In genomic region chr6:154358019-154358545, GRCh38 we compare ENCODE assay signal across 27 cellular contexts. TPM values are rescaled to one million over a fixed set of nuclear protein-coding genes. Genes with fewer than 3 reads are reported as not detected.
DNase-seq lines count a peak whose midpoint lies in the region; ATAC-seq and TF ChIP-seq lines count a peak whose summit lies in the region.
"Had no signal": no experiment of that assay in that cellular context is flagged by ENCODE, and none has a peak within 500 bp of the region (broad histone marks: within the 10 kb centered on the region; RNA-seq: fewer than 3 reads in every experiment).

No MANE protein-coding gene starts in this region.

- peak overlapping the region; percentile 46 for H3K27ac Mint-ChIP-seq in memory B cell

- peaks cover 40% of the 10 kb centered on the region for H3K4me1 Mint-ChIP-seq in memory B cell

- no peak overlapping the region for H3K4ac ChIP-seq in IMR-90 (ENCODE audit: low read depth, low read length)

- H2BK5ac ChIP-seq in IMR-90 (ENCODE audit: low read depth, low read length, poor library complexity, severe bottlenecking), result no peak overlapping the region

- peaks cover 2% of the 10 kb centered on the region for H3K27me3 Mint-ChIP-seq in memory B cell

- H2AK5ac ChIP-seq in IMR-90 (ENCODE audit: low read depth, low read length), result peak overlapping the region; percentile 13; the same call in 1 of the 2 replicates

- DNase-seq in IMR-90 (peak; percentile 31), SJSA1 (ENCODE audit: low read depth in 1 of 2, low spot score in 2 of 2) (peak; percentile 54 to 70), memory B cell (ENCODE audit: low spot score in 2 of 2) (no peak), superior temporal gyrus (ENCODE audit: extremely low spot score) (peak; percentile 42), HEK293T (ENCODE audit: extremely low spot score) (no peak), SW 1271 (lab: John Stamatoyannopoulos, UW) (no peak), Right ventricle myocardium superior (no peak)
- DNase-seq: AML-193; C1 segment of cervical spinal cord; CD8-positive, alpha-beta memory T cell; DMS 273 treated with DMSO at 0.1 percent for 48 hours; DMS79; EL; GDM1; GOT3; NCI-H1694; NCI-H2081; NCI-H2227 treated with DMSO at 0.1 percent for 48 hours; NCI-H526 treated with DMSO at 0.1 percent for 48 hours; RPMI8226; SHP77 treated with DMSO at 0.1 percent for 48 hours had no signal

- H3K36me3 Mint-ChIP-seq in memory B cell, result no peaks in the 10 kb centered on the region

- H3K4me3 ChIP-seq in IMR-90 (ENCODE audit: insufficient read depth, low read depth, low read length) (no peak overlapping the region), SJSA1 (no peak overlapping the region)
- H3K4me3 ChIP-seq: A549, GM12878, SK-N-MC had no signal

- H3K9me3 ChIP-seq in IMR-90 (ENCODE audit: control insufficient read depth, insufficient read depth, low read length) (no peaks in the 10 kb centered on the region), SJSA1 (replicated peaks) (no peaks in the 10 kb centered on the region)
- H3K9me3 ChIP-seq: A549 had no signal

- in situ Hi-C loops in IMR-90 (cut with MboI; ENCODE audit: low sequenced_read_pairs), result no loop called here

- no peak overlapping the region; the same call in 1 of the 2 replicates for H3K18ac ChIP-seq in IMR-90 (ENCODE audit: low read depth, low read length)

- H4K5ac ChIP-seq in IMR-90 (ENCODE audit: low read depth, low read length), result no peak overlapping the region

- H3K79me1 ChIP-seq in IMR-90 (ENCODE audit: low read depth in 1 of 2, low read length in 2 of 2), result no peaks in the 10 kb centered on the region

- TF ChIP-seq POLR2A in IMR-90 (IDR thresholded peaks at IDR 0.05; ENCODE audit: low read depth, low read length), result no peak

- no peaks in the 10 kb centered on the region for H3K27me3 ChIP-seq in IMR-90 (ENCODE audit: control insufficient read depth, insufficient read depth, low read length)
- H3K27me3 ChIP-seq in SJSA1 (replicated peaks), result no peaks in the 10 kb centered on the region

- H3K9me1 ChIP-seq in IMR-90 (ENCODE audit: insufficient read depth, low read length), result no peaks in the 10 kb centered on the region

- H2BK15ac ChIP-seq in IMR-90 (ENCODE audit: low read depth, low read length), result 0 out of 3 replicates have a peak overlapping the region, but pooled peaks have one; percentile 54

- no peak overlapping the region for H2AFZ ChIP-seq in IMR-90 (replicated peaks; ENCODE audit: low read length, poor library complexity)

- no peak overlapping the region for H3K4me3 Mint-ChIP-seq in memory B cell
- H3K4me3 Mint-ChIP-seq: CD8-positive, alpha-beta memory T cell had no signal

- dilution Hi-C loops in IMR-90 (cut with HindIII; ENCODE audit: low sequenced_read_pairs, unreplicated experiment), result loop anchor here (25.0 kb wide), 1 partner anchor 196 kb away; no protein-coding TSS in a partner anchor

- no peak overlapping the region for H3K9ac ChIP-seq in IMR-90 (ENCODE audit: low read depth, low read length)

- peaks cover 8% of the 10 kb centered on the region for H3K9me3 Mint-ChIP-seq in memory B cell
- H3K9me3 Mint-ChIP-seq: CD8-positive, alpha-beta memory T cell had no signal

- intact Hi-C loops in IMR-90 (cut with micrococcal nuclease), result no loop called here
- intact Hi-C loops in Right ventricle myocardium superior (cut with DNase I), result no loop called here

- no peak overlapping the region for H3K14ac ChIP-seq in IMR-90 (replicated peaks; ENCODE audit: low read depth, low read length)

- no peak overlapping the region for H4K91ac ChIP-seq in IMR-90 (ENCODE audit: insufficient read depth, low read depth, low read length)

- no peak overlapping the region for H3K4me2 ChIP-seq in IMR-90 (ENCODE audit: low read depth, low read length)
- H3K4me2 ChIP-seq: A549 had no signal

- H3K4me1 ChIP-seq in IMR-90 (ENCODE audit: control insufficient read depth, insufficient read depth, low read length), result peaks cover 5% of the 10 kb centered on the region
- H3K4me1 ChIP-seq in SJSA1 (replicated peaks), result peaks cover 12% of the 10 kb centered on the region
- H3K4me1 ChIP-seq: A549 had no signal

- ATAC-seq in IMR-90 (ENCODE audit: low read depth) (peak; percentile 19; the same call in 1 of the 2 replicates), memory B cell (ENCODE audit: low read depth) (no peak), HG02852 (IDR thresholded peaks at IDR 0.05; ENCODE audit: unreplicated experiment) (no peak), Right ventricle myocardium superior (ENCODE audit: poor library complexity) (no peak)
- ATAC-seq: A549, GM12878, HCT116 had no signal

- no peak overlapping the region for H2BK120ac ChIP-seq in IMR-90 (ENCODE audit: low read depth, low read length)

- no peak overlapping the region for H3K23ac ChIP-seq in IMR-90 (ENCODE audit: low read depth, low read length)

- no peak for TF ChIP-seq RAD21 in IMR-90 (IDR thresholded peaks at IDR 0.05; ENCODE audit: low read length)

- CTCF ChIA-PET in IMR-90 (lab: Yijun Ruan, JAX) (no interaction called here), HEK293T (lab: Yijun Ruan, JAX) (no interaction called here)

- no peak overlapping the region for H4K8ac ChIP-seq in IMR-90 (ENCODE audit: low read depth in 2 of 2, low read length in 2 of 2)

- H2BK20ac ChIP-seq in IMR-90 (ENCODE audit: low read depth, low read length), result no peak overlapping the region

- H3K27ac ChIP-seq in IMR-90 (ENCODE audit: insufficient read depth, low read length) (no peak overlapping the region), SJSA1 (peak overlapping the region; percentile 52)
- H3K27ac ChIP-seq: A549, SK-N-MC had no signal

- no TSS peak for BruUV-seq in IMR-90 (replicated peaks; lab: Mats Ljungman, UMichigan)

- no peaks in the 10 kb centered on the region for H3K36me3 ChIP-seq in IMR-90 (ENCODE audit: control insufficient read depth, insufficient read depth, low read length)
- no peaks in the 10 kb centered on the region for H3K36me3 ChIP-seq in SJSA1

- POLR2A ChIA-PET in IMR-90 (lab: Charles Lee; ENCODE audit: unreplicated experiment) (no interaction called here), HEK293T (lab: Yijun Ruan, JAX) (no interaction called here)

- H4K20me1 ChIP-seq in IMR-90 (ENCODE audit: insufficient read depth, low read length), result no peaks in the 10 kb centered on the region

- no peak overlapping the region for H3K56ac ChIP-seq in IMR-90 (ENCODE audit: extremely low read depth, insufficient read depth, low read length)

- WGBS in IMR-90 (ENCODE audit: extremely low coverage in 2 of 2, insufficient read length in 1 of 2), 2 experiments, result no CpG with 5 or more reads among the region's 5 CpGs

- TF ChIP-seq CTCF in IMR-90 (conservative IDR thresholded peaks at IDR 0.05; ENCODE audit: low read depth, low read length), result no peak

- H2AK9ac ChIP-seq in IMR-90 (replicated peaks; ENCODE audit: low read depth, low read length, poor library complexity), result no peak overlapping the region

TF ChIP-seq in IMR-90, 13 proteins besides CTCF, POLR2A, EP300 and RAD21 (continues in another document):
- TF ChIP-seq SMC3 (IDR thresholded peaks at IDR 0.05; ENCODE audit: low read depth, low read length), result no peak
- TF ChIP-seq, protein P1, sequence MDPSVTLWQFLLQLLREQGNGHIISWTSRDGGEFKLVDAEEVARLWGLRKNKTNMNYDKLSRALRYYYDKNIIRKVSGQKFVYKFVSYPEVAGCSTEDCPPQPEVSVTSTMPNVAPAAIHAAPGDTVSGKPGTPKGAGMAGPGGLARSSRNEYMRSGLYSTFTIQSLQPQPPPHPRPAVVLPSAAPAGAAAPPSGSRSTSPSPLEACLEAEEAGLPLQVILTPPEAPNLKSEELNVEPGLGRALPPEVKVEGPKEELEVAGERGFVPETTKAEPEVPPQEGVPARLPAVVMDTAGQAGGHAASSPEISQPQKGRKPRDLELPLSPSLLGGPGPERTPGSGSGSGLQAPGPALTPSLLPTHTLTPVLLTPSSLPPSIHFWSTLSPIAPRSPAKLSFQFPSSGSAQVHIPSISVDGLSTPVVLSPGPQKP (IDR thresholded peaks at IDR 0.05; ENCODE audit: borderline replicate concordance, low read depth, low read length), result no peak
- TF ChIP-seq NFE2L2 (IDR thresholded peaks at IDR 0.05; ENCODE audit: low read depth, low read length), result no peak
- TF ChIP-seq CHD1 (IDR thresholded peaks at IDR 0.05; ENCODE audit: low read depth, low read length), result no peak
- TF ChIP-seq RFX5 (IDR thresholded peaks at IDR 0.05; ENCODE audit: low read depth, low read length), result no peak

TF ChIP-seq in HEK293T, 16 proteins besides CTCF, POLR2A, EP300 and RAD21:
- TF ChIP-seq FOXA1 (IDR thresholded peaks at IDR 0.05) (no peak), ELF4 (IDR thresholded peaks at IDR 0.05) (no peak), CTBP1 (IDR thresholded peaks at IDR 0.05; ENCODE audit: borderline replicate concordance) (no peak), ZNF384 (IDR thresholded peaks at IDR 0.05) (no peak), L3MBTL2 (conservative IDR thresholded peaks at IDR 0.05) (no peak), NFRKB (IDR thresholded peaks at IDR 0.05) (no peak), BHLHE40 (IDR thresholded peaks at IDR 0.05; ENCODE audit: borderline replicate concordance) (no peak)
- TF ChIP-seq, protein P2, sequence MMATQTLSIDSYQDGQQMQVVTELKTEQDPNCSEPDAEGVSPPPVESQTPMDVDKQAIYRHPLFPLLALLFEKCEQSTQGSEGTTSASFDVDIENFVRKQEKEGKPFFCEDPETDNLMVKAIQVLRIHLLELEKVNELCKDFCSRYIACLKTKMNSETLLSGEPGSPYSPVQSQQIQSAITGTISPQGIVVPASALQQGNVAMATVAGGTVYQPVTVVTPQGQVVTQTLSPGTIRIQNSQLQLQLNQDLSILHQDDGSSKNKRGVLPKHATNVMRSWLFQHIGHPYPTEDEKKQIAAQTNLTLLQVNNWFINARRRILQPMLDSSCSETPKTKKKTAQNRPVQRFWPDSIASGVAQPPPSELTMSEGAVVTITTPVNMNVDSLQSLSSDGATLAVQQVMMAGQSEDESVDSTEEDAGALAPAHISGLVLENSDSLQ (IDR thresholded peaks at IDR 0.05), result no peak

RNA-seq across cellular contexts. Expression of gene IPCEF1, which starts 1.5 kb away (rescaled TPM):
- total RNA-seq in IMR-90 (2012; rRNA removed) (under 0.01 TPM in 2 replicates), Right ventricle myocardium superior (1.3 TPM)
- 0.03 and 0.07 TPM in 2 replicates for polyA plus RNA-seq in IMR-90 (2012; rRNA removed)
- not detected in 2 replicates for polyA plus RNA-seq in IMR-90 (2012; cell fraction: cytosol; rRNA removed)
- 0.02 and 0.14 TPM in 2 replicates for polyA plus RNA-seq in IMR-90 (2012; cell fraction: nucleus; rRNA removed; ENCODE audit: low replicate concordance)
- 0.11 and 0.63 TPM in 2 replicates for total RNA-seq in SJSA1 (2014; rRNA removed; shearing (Covaris generic))
- total RNA-seq: NCI-H460 had no signal

Comparison
In these comparisons a context has a peak if more than half of its experiments do, and no peak if none do; other contexts are left out.
1. DNase-seq: peak in IMR-90 (single experiment), SJSA1 (2 of 2) and superior temporal gyrus (single experiment); none in memory B cell (0 of 2), HEK293T (single experiment), SW 1271 (0 of 2) and Right ventricle myocardium superior (single experiment).